ENCODE assay signal across 25 cellular contexts in genomic region chr16:49742428-49743205, GRCh38.
"Had no signal": no experiment of that assay in that cellular context is flagged by ENCODE, and none has a peak within 500 bp of the region (broad histone marks: within the 10 kb centered on the region; RNA-seq: fewer than 3 reads in every experiment).

No MANE protein-coding gene starts in this region.

- H3K9me3 ChIP-seq: breast epithelium, esophagus squamous epithelium, mucosa of descending colon, pancreas, psoas muscle, right atrium auricular region, tibial nerve had no signal

- H3K27ac Mint-ChIP-seq: activated CD4-positive, alpha-beta memory T cell treated with anti-CD3 and anti-CD28 coated beads, Interleukin-2, amount 10 ng/mL, durations not matched to agents 7 days and 5 days; activated CD4-positive, alpha-beta T cell treated with anti-CD3 and anti-CD28 coated beads, Interleukin-2, amount 10 ng/mL, durations not matched to agents 7 days and 5 days; activated naive CD4-positive, alpha-beta T cell treated with anti-CD3 and anti-CD28 coated beads, Interleukin-2, amount 10 ng/mL, durations not matched to agents 7 days and 5 days; activated T-cell treated with anti-CD3 and anti-CD28 coated beads, Interleukin-2, amount 50 U/mL, for 24 hours; natural killer cell treated with Interleukin-12 subunit alpha and Interleukin-12 subunit beta and Interleukin-15 and Interleukin-18, amount 100 ng/mL, for 72 hours; stimulated activated naive B cell treated with anti-CD40 and anti-IgM and Interleukin-4, amounts not matched to agents 10 μg/mL and 1 μg/mL and 100 μg/mL, for 72 hours had no signal

- H3K27me3 ChIP-seq: breast epithelium, pancreas, right atrium auricular region, tibial nerve had no signal

- H3K27me3 Mint-ChIP-seq: activated CD4-positive, alpha-beta memory T cell treated with anti-CD3 and anti-CD28 coated beads, Interleukin-2, amount 10 ng/mL, durations not matched to agents 7 days and 5 days; activated CD4-positive, alpha-beta T cell treated with anti-CD3 and anti-CD28 coated beads, Interleukin-2, amount 10 ng/mL, durations not matched to agents 7 days and 5 days; stimulated activated naive B cell treated with anti-CD40 and anti-IgM and Interleukin-4, amounts not matched to agents 10 μg/mL and 1 μg/mL and 100 μg/mL, for 72 hours had no signal

- H3K4me3 ChIP-seq: breast epithelium, esophagus squamous epithelium, mucosa of descending colon, pancreas, psoas muscle, right atrium auricular region, tibial nerve had no signal

- H3K9me3 Mint-ChIP-seq: activated CD4-positive, alpha-beta memory T cell treated with anti-CD3 and anti-CD28 coated beads, Interleukin-2, amount 10 ng/mL, durations not matched to agents 7 days and 5 days; activated CD4-positive, alpha-beta T cell treated with anti-CD3 and anti-CD28 coated beads, Interleukin-2, amount 10 ng/mL, durations not matched to agents 7 days and 5 days; activated naive CD4-positive, alpha-beta T cell treated with anti-CD3 and anti-CD28 coated beads, Interleukin-2, amount 10 ng/mL, durations not matched to agents 7 days and 5 days; activated T-cell treated with anti-CD3 and anti-CD28 coated beads, Interleukin-2, amount 50 U/mL, for 24 hours; natural killer cell treated with Interleukin-12 subunit alpha and Interleukin-12 subunit beta and Interleukin-15 and Interleukin-18, amount 100 ng/mL, for 72 hours; stimulated activated naive B cell treated with anti-CD40 and anti-IgM and Interleukin-4, amounts not matched to agents 10 μg/mL and 1 μg/mL and 100 μg/mL, for 72 hours had no signal

- DNase-seq: activated CD4-positive, alpha-beta memory T cell treated with anti-CD3 and anti-CD28 coated beads, Interleukin-2, amount 10 ng/mL, durations not matched to agents 7 days and 5 days; activated CD4-positive, alpha-beta T cell treated with anti-CD3 and anti-CD28 coated beads, Interleukin-2, amount 10 ng/mL, durations not matched to agents 7 days and 5 days; activated CD4-positive, CD25-positive, alpha-beta regulatory T cell treated with anti-CD3 and anti-CD28 coated beads, Interleukin-2, amount 50 U/mL, for 72 hours; activated CD8-positive, alpha-beta memory T cell treated with anti-CD3 and anti-CD28 coated beads, Interleukin-2, amount 50 U/mL, for 48 hours; activated gamma-delta T cell; activated naive CD4-positive, alpha-beta T cell treated with anti-CD3 and anti-CD28 coated beads, Interleukin-2, amount 10 ng/mL, durations not matched to agents 7 days and 5 days; activated T-cell treated with anti-CD3 and anti-CD28 coated beads, Interleukin-2, amount 50 U/mL, for 24 hours; amniotic stem cell; central memory CD4-positive, alpha-beta T cell; esophagus squamous epithelium; left ventricle myocardium superior; mucosa of descending colon; nucleus accumbens; pancreas; psoas muscle; stimulated activated CD4-positive, alpha-beta T cell treated with anti-CD3 and anti-CD28 coated beads, Interleukin-15, amount 100 ng/mL, for 24 hours; stimulated activated CD4-positive, alpha-beta T cell treated with anti-CD3 and anti-CD28 coated beads, Interleukin-2, amount 100 ng/mL, for 24 hours; stimulated activated naive B cell treated with anti-CD40 and anti-IgM and Interleukin-4, amounts not matched to agents 10 μg/mL and 1 μg/mL and 100 μg/mL, for 72 hours; T-helper 1 cell; WERI-Rb-1 had no signal

- H3K27ac ChIP-seq: breast epithelium, epithelial cell of prostate, esophagus squamous epithelium, pancreas, psoas muscle, right atrium auricular region, tibial nerve, WERI-Rb-1 had no signal

- H3K4me1 Mint-ChIP-seq: activated CD4-positive, alpha-beta memory T cell treated with anti-CD3 and anti-CD28 coated beads, Interleukin-2, amount 10 ng/mL, durations not matched to agents 7 days and 5 days; activated CD4-positive, alpha-beta T cell treated with anti-CD3 and anti-CD28 coated beads, Interleukin-2, amount 10 ng/mL, durations not matched to agents 7 days and 5 days; activated naive CD4-positive, alpha-beta T cell treated with anti-CD3 and anti-CD28 coated beads, Interleukin-2, amount 10 ng/mL, durations not matched to agents 7 days and 5 days; stimulated activated naive B cell treated with anti-CD40 and anti-IgM and Interleukin-4, amounts not matched to agents 10 μg/mL and 1 μg/mL and 100 μg/mL, for 72 hours had no signal

- H3K36me3 Mint-ChIP-seq: activated naive CD4-positive, alpha-beta T cell treated with anti-CD3 and anti-CD28 coated beads, Interleukin-2, amount 10 ng/mL, durations not matched to agents 7 days and 5 days; natural killer cell treated with Interleukin-12 subunit alpha and Interleukin-12 subunit beta and Interleukin-15 and Interleukin-18, amount 100 ng/mL, for 72 hours; stimulated activated naive B cell treated with anti-CD40 and anti-IgM and Interleukin-4, amounts not matched to agents 10 μg/mL and 1 μg/mL and 100 μg/mL, for 72 hours had no signal

- ATAC-seq: left ventricle myocardium superior; mucosa of descending colon; natural killer cell treated with Interleukin-12 subunit alpha and Interleukin-12 subunit beta and Interleukin-15 and Interleukin-18, amount 100 ng/mL, for 72 hours; pancreas; psoas muscle; stimulated activated naive B cell treated with anti-CD40 and anti-IgM and Interleukin-4, amounts not matched to agents 10 μg/mL and 1 μg/mL and 100 μg/mL, for 72 hours had no signal

- H3K4me1 ChIP-seq: breast epithelium, esophagus squamous epithelium, pancreas, right atrium auricular region had no signal

- H3K36me3 ChIP-seq: breast epithelium, esophagus squamous epithelium, pancreas, right atrium auricular region, tibial nerve, WERI-Rb-1 had no signal

- H3K4me3 Mint-ChIP-seq: activated CD4-positive, alpha-beta memory T cell treated with anti-CD3 and anti-CD28 coated beads, Interleukin-2, amount 10 ng/mL, durations not matched to agents 7 days and 5 days; activated CD4-positive, alpha-beta T cell treated with anti-CD3 and anti-CD28 coated beads, Interleukin-2, amount 10 ng/mL, durations not matched to agents 7 days and 5 days; activated naive CD4-positive, alpha-beta T cell treated with anti-CD3 and anti-CD28 coated beads, Interleukin-2, amount 10 ng/mL, durations not matched to agents 7 days and 5 days; activated T-cell treated with anti-CD3 and anti-CD28 coated beads, Interleukin-2, amount 50 U/mL, for 24 hours; natural killer cell treated with Interleukin-12 subunit alpha and Interleukin-12 subunit beta and Interleukin-15 and Interleukin-18, amount 100 ng/mL, for 72 hours; stimulated activated naive B cell treated with anti-CD40 and anti-IgM and Interleukin-4, amounts not matched to agents 10 μg/mL and 1 μg/mL and 100 μg/mL, for 72 hours had no signal
